In genomic region chr9:136403915-136404800, GRCh38 we compare ENCODE assay signal across 11 cellular contexts. TPM values are rescaled to one million over a fixed set of nuclear protein-coding genes. Genes with fewer than 3 reads are reported as not detected.
A peak's percentile ranks its signal among the peaks of the same experiment; 100 is the strongest.
DNase-seq lines count a peak whose midpoint lies in the region; ATAC-seq, FAIRE-seq and TF ChIP-seq lines count a peak whose summit lies in the region.
"Had no signal": no experiment of that assay in that cellular context is flagged by ENCODE, and none has a peak within 500 bp of the region (broad histone marks: within the 10 kb centered on the region; RNA-seq: fewer than 3 reads in every experiment).

No MANE protein-coding gene starts in this region.

- H3K27ac ChIP-seq in left ventricle myocardium inferior (replicated peaks), result no peak overlapping the region
- H3K27ac ChIP-seq: sigmoid colon had no signal

- peaks cover 23% of the 10 kb centered on the region for H3K4me1 ChIP-seq in left ventricle myocardium inferior

- no peaks in the 10 kb centered on the region for H3K9me3 ChIP-seq in left ventricle myocardium inferior (replicated peaks)
- H3K9me3 ChIP-seq: sigmoid colon had no signal

- intact Hi-C loops in left ventricle myocardium inferior (cut with micrococcal nuclease), result no loop called here

- no peak for TF ChIP-seq CTCF in left ventricle myocardium inferior (IDR thresholded peaks at IDR 0.05; ENCODE audit: borderline replicate concordance)

- no peaks in the 10 kb centered on the region for H3K27me3 Mint-ChIP-seq in activated naive CD4-positive, alpha-beta T cell treated with anti-CD3 and anti-CD28 coated beads, Interleukin-2, amount 50 U/mL, for 24 hours

- no peak for ATAC-seq in HG03565 (IDR thresholded peaks at IDR 0.05; ENCODE audit: unreplicated experiment)

- DNase-seq in GM18507 (ENCODE audit: extremely low spot score, insufficient read length, low read depth) (no peak), T-helper 1 cell (peak in 3 of 5 donors; percentile 19 to 57 (median 29)), HPDE6-E6E7 (ENCODE audit: extremely low spot score) (no peak), left ventricle myocardium inferior (no peak), inferior parietal cortex (ENCODE audit: extremely low spot score) (no peak)
- peak; percentile 54 for DNase-seq in stimulated activated CD4-positive, alpha-beta T cell treated with anti-CD3 and anti-CD28 coated beads, Interleukin-1b, Interleukin-23, amount 100 ng/mL, for 48 hours
- DNase-seq: endodermal cell, NCI-H524 treated with DMSO at 0.1 percent for 48 hours, sigmoid colon had no signal

- no peaks in the 10 kb centered on the region for H3K27me3 ChIP-seq in left ventricle myocardium inferior (ENCODE audit: low read depth)
- H3K27me3 ChIP-seq: sigmoid colon had no signal

- peak; percentile 90 for FAIRE-seq in GM18507 (lab: Jason Lieb, UNC)

- no peaks in the 10 kb centered on the region for H3K9me3 Mint-ChIP-seq in activated naive CD4-positive, alpha-beta T cell treated with anti-CD3 and anti-CD28 coated beads, Interleukin-2, amount 50 U/mL, for 24 hours
- H3K9me3 Mint-ChIP-seq: endodermal cell had no signal

- no peak overlapping the region for H3K4me3 ChIP-seq in left ventricle myocardium inferior
- H3K4me3 ChIP-seq: sigmoid colon had no signal

- H3K36me3 ChIP-seq in left ventricle myocardium inferior, result peaks cover 49% of the 10 kb centered on the region

- peaks cover 63% of the 10 kb centered on the region for H3K4me1 Mint-ChIP-seq in activated naive CD4-positive, alpha-beta T cell treated with anti-CD3 and anti-CD28 coated beads, Interleukin-2, amount 50 U/mL, for 24 hours

- H3K36me3 Mint-ChIP-seq in activated naive CD4-positive, alpha-beta T cell treated with anti-CD3 and anti-CD28 coated beads, Interleukin-2, amount 50 U/mL, for 24 hours, result peaks cover 11% of the 10 kb centered on the region

- H3K4me3 Mint-ChIP-seq in activated naive CD4-positive, alpha-beta T cell treated with anti-CD3 and anti-CD28 coated beads, Interleukin-2, amount 50 U/mL, for 24 hours, result peak overlapping the region; percentile 72
- H3K4me3 Mint-ChIP-seq: endodermal cell had no signal

- H3K27ac Mint-ChIP-seq in activated naive CD4-positive, alpha-beta T cell treated with anti-CD3 and anti-CD28 coated beads, Interleukin-2, amount 50 U/mL, for 24 hours, result peak overlapping the region; percentile 92
- H3K27ac Mint-ChIP-seq: endodermal cell had no signal

RNA-seq across cellular contexts. Expression of gene SNAPC4, which starts 4.2 kb away (rescaled TPM):
- total RNA-seq in left ventricle myocardium inferior, result 5.2 TPM

RNA-seq across cellular contexts. Expression of gene ENTR1, which starts 6.3 kb away (rescaled TPM):
- 20.1 TPM for total RNA-seq in left ventricle myocardium inferior

RNA-seq across cellular contexts. Expression of gene PMPCA, which starts 6.3 kb away (rescaled TPM):
- 80.9 TPM for total RNA-seq in left ventricle myocardium inferior

RNA-seq across cellular contexts. Expression of gene CARD9, which starts 30.7 kb away (rescaled TPM):
- 1.2 TPM for total RNA-seq in left ventricle myocardium inferior

RNA-seq across cellular contexts. Expression of gene INPP5E, which starts 35.5 kb away (rescaled TPM):
- 10.6 TPM for total RNA-seq in left ventricle myocardium inferior

Comparison
In these comparisons a context has a peak if more than half of its experiments do, and no peak if none do; other contexts are left out.
1. DNase-seq: peak in T-helper 1 cell (3 of 5) and stimulated activated CD4-positive, alpha-beta T cell treated with anti-CD3 and anti-CD28 coated beads, Interleukin-1b, Interleukin-23, amount 100 ng/mL, for 48 hours (single experiment); none in GM18507 (single experiment), HPDE6-E6E7 (single experiment), left ventricle myocardium inferior (single experiment) and inferior parietal cortex (single experiment).